In genomic region chr19:46179076-46179740, GRCh38 we compare ENCODE assay signal across 3 cellular contexts.
TF ChIP-seq lines count a peak whose summit lies in the region.

No MANE protein-coding gene starts in this region.

TF ChIP-seq in SK-N-SH, 30 proteins besides CTCF, POLR2A, EP300 and RAD21 (continues in another document):
- TF ChIP-seq FOXM1 (IDR thresholded peaks at IDR 0.05; ENCODE audit: low read depth) (no peak), GATA2 (CRISPR knock-in tag; IDR thresholded peaks at IDR 0.05) (no peak), RFX5 (IDR thresholded peaks at IDR 0.05; ENCODE audit: low read length) (no peak), NFIC (IDR thresholded peaks at IDR 0.05; ENCODE audit: borderline replicate concordance) (no peak), EZH2phosphoT487 (IDR thresholded peaks at IDR 0.05; ENCODE audit: borderline replicate concordance, low read depth) (no peak), FOXJ3 (CRISPR knock-in tag; IDR thresholded peaks at IDR 0.05) (no peak), TCF12 (IDR thresholded peaks at IDR 0.05) (no peak), MEF2A (IDR thresholded peaks at IDR 0.05; ENCODE audit: borderline replicate concordance, low read depth) (no peak), SMC3 (IDR thresholded peaks at IDR 0.05; ENCODE audit: low read depth, low read length) (no peak), TAF1 (IDR thresholded peaks at IDR 0.05; ENCODE audit: borderline replicate concordance, low read depth, low read length) (no peak), ELF1 (IDR thresholded peaks at IDR 0.05) (no peak), ZBTB33 (IDR thresholded peaks at IDR 0.05; ENCODE audit: borderline replicate concordance, low read depth) (no peak), USF2 (IDR thresholded peaks at IDR 0.05; ENCODE audit: borderline replicate concordance, low read depth, low read length) (no peak), IRF3 (IDR thresholded peaks at IDR 0.05; ENCODE audit: low read depth, low read length) (no peak)

TF ChIP-seq in SK-N-SH treated with all-trans-retinoic acid at 6 μM for 48 hours, 23 proteins besides CTCF, POLR2A, EP300 and RAD21 (continues in another document):
- no peak for TF ChIP-seq BACH2 (CRISPR knock-in tag; IDR thresholded peaks at IDR 0.05; ENCODE audit: borderline replicate concordance)
- TF ChIP-seq POU6F1 (CRISPR knock-in tag; IDR thresholded peaks at IDR 0.05; ENCODE audit: borderline replicate concordance, low read depth) = no peak
- TF ChIP-seq RARB (CRISPR knock-in tag; IDR thresholded peaks at IDR 0.05) = no peak
- no peak for TF ChIP-seq CSDC2 (CRISPR knock-in tag; IDR thresholded peaks at IDR 0.05)
- TF ChIP-seq ZNF565 (CRISPR knock-in tag; conservative IDR thresholded peaks at IDR 0.05; ENCODE audit: low read depth) = no peak
- no peak for TF ChIP-seq ZFP3 (CRISPR knock-in tag; IDR thresholded peaks at IDR 0.05)
- TF ChIP-seq PPARA (CRISPR knock-in tag; IDR thresholded peaks at IDR 0.05; ENCODE audit: borderline replicate concordance) = no peak
- no peak for TF ChIP-seq CREB5 (CRISPR knock-in tag; IDR thresholded peaks at IDR 0.05; ENCODE audit: low read depth)
- TF ChIP-seq TSHZ2 (CRISPR knock-in tag; IDR thresholded peaks at IDR 0.05) = no peak
- TF ChIP-seq CSRNP3 (CRISPR knock-in tag; IDR thresholded peaks at IDR 0.05) = no peak
- no peak for TF ChIP-seq GLIS3 (CRISPR knock-in tag; IDR thresholded peaks at IDR 0.05)
- TF ChIP-seq PATZ1 (CRISPR knock-in tag; IDR thresholded peaks at IDR 0.05; ENCODE audit: borderline replicate concordance) = no peak
- TF ChIP-seq ZFP30 (CRISPR knock-in tag; IDR thresholded peaks at IDR 0.05) = no peak
- TF ChIP-seq SNAI2 (CRISPR knock-in tag; IDR thresholded peaks at IDR 0.05) = no peak
- TF ChIP-seq TCF4 (CRISPR knock-in tag; IDR thresholded peaks at IDR 0.05; ENCODE audit: borderline replicate concordance) = no peak
- TF ChIP-seq ISL1 (CRISPR knock-in tag; IDR thresholded peaks at IDR 0.05) = no peak

TF ChIP-seq in H1, 55 proteins besides CTCF, POLR2A, EP300 and RAD21:
- TF ChIP-seq SRF (IDR thresholded peaks at IDR 0.05; ENCODE audit: low read depth, low read length) (no peak), SP2 (IDR thresholded peaks at IDR 0.05; ENCODE audit: low read length) (no peak), ATF2 (IDR thresholded peaks at IDR 0.05; ENCODE audit: low read length) (no peak), SUZ12 (IDR thresholded peaks at IDR 0.05; ENCODE audit: low read length) (no peak), NANOG (IDR thresholded peaks at IDR 0.05; ENCODE audit: insufficient read depth, low read depth, low read length, poor library complexity, severe bottlenecking) (no peak), SAP30 (IDR thresholded peaks at IDR 0.05; ENCODE audit: insufficient read depth, insufficient replicate concordance, low read length) (no peak), TCF12 (IDR thresholded peaks at IDR 0.05; ENCODE audit: low read depth, low read length) (no peak), GABPA (IDR thresholded peaks at IDR 0.05; ENCODE audit: borderline replicate concordance, insufficient read depth, low read length) (no peak), CHD2 (IDR thresholded peaks at IDR 0.05; ENCODE audit: low read length) (no peak), SP4 (IDR thresholded peaks at IDR 0.05; ENCODE audit: low read length) (no peak), HDAC6 (IDR thresholded peaks at IDR 0.05; ENCODE audit: low read depth, low read length) (no peak), USF2 (IDR thresholded peaks at IDR 0.05; ENCODE audit: low read length) (no peak), CEBPB (IDR thresholded peaks at IDR 0.05; ENCODE audit: low read depth, low read length) (no peak)
